ENCODE assay signal across 8 cellular contexts in the genomic region with DNA sequence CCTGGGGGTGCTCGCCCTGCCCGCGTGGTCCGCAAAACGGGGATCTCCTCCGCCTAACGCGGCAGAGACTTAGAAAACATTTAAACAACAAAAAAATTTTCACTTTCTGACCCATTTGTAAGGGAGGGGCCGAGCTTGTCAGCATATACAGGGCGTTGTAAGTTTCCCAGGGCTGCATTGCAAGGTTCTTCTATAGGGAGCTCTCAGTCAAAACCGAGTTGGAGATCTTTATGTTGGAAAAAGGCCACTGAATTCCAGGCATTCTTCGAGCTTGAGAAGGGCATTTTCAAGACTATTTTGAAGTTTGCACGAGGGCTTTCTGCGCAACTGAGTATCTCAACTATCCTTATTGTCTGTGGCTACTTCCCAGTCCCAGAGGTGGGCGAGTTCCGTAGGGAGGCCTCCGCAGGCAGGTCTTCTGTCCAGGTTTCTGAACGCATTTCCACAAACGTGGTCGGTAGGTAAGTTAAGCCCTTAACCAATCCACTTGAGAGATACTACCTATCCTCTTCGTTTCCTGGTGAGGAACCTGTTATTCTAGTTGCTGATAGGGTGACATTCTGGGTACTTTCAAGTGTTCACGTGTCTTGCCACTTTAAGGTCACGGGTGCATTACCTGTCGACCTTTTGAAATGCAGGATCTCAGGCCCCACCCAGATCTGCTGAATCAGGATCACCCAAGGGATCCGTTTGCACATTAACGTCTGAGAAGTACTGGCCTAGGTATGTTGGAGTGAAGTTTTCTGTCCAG. TPM values are rescaled to one million over a fixed set of nuclear protein-coding genes. Genes with fewer than 3 reads are reported as not detected.
DNase-seq lines count a peak whose midpoint lies in the region; ATAC-seq and TF ChIP-seq lines count a peak whose summit lies in the region.

No MANE protein-coding gene starts in this region.

- DNase-seq in AG08395 (ENCODE audit: low spot score) (peak; percentile 50), dorsolateral prefrontal cortex (peak in 1 of 10 donors; percentile 17), mesenchymal stem cell (peak; percentile 64), uterus (no peak), activated gamma-delta T cell (lab: John Stamatoyannopoulos, UW) (no peak)

- H3K14ac ChIP-seq in mesenchymal stem cell (ENCODE audit: low read length in 2 of 2): peak overlapping the region in 1 of 2 experiments; percentile 20

- peaks cover 1% of the 10 kb centered on the region for H3K79me1 ChIP-seq in mesenchymal stem cell (replicated peaks; ENCODE audit: low read length, poor library complexity, severe bottlenecking)

- H3K4me2 ChIP-seq in OCI-LY1 (ENCODE audit: low read length) (peak overlapping the region; percentile 79), mesenchymal stem cell (ENCODE audit: low read length, poor library complexity, severe bottlenecking) (peak overlapping the region; percentile 99)

- H2AFZ ChIP-seq in OCI-LY1 (ENCODE audit: low read length) (no peak overlapping the region), mesenchymal stem cell (ENCODE audit: low read depth, low read length) (peak overlapping the region; percentile 1)

- H3K4ac ChIP-seq in mesenchymal stem cell (ENCODE audit: low read depth in 1 of 2, low read length in 2 of 2): peak overlapping the region; percentile 58 to 60

- peak overlapping the region in 1 of 2 experiments; percentile 52 for H2BK12ac ChIP-seq in mesenchymal stem cell (ENCODE audit: low read length in 2 of 2)

- peaks cover 23% of the 10 kb centered on the region for H3K4me1 ChIP-seq in OCI-LY1 (ENCODE audit: insufficient read depth, low read length, severe bottlenecking)
- H3K4me1 ChIP-seq in mesenchymal stem cell (ENCODE audit: control insufficient read depth, insufficient read depth, low read depth, low read length): peaks cover 14% of the 10 kb centered on the region
- no peaks in the 10 kb centered on the region for H3K4me1 ChIP-seq in uterus

- peak overlapping the region; percentile 44 to 88 for H3K18ac ChIP-seq in mesenchymal stem cell (ENCODE audit: low read depth in 1 of 2, low read length in 2 of 2)

- H3K79me2 ChIP-seq in OCI-LY1 (ENCODE audit: insufficient read depth, low read length): no peaks in the 10 kb centered on the region

- H3K9me3 ChIP-seq in OCI-LY1 (ENCODE audit: low read length): no peaks in the 10 kb centered on the region
- no peaks in the 10 kb centered on the region for H3K9me3 ChIP-seq in mesenchymal stem cell (ENCODE audit: control insufficient read depth, low read length)
- H3K9me3 ChIP-seq in uterus: no peaks in the 10 kb centered on the region

- H3K27ac ChIP-seq in OCI-LY1 (ENCODE audit: low read depth, low read length, poor library complexity, severe bottlenecking) (peak overlapping the region; percentile 82), dorsolateral prefrontal cortex (peak overlapping the region; percentile 40 to 95 (median 87)), mesenchymal stem cell (ENCODE audit: low read length, poor library complexity, severe bottlenecking) (peak overlapping the region; percentile 94), uterus (peak overlapping the region; percentile 48 to 70)

- WGBS in mesenchymal stem cell: 6% methylated on average over 18 of the region's 26 CpGs

- H3K4me3 ChIP-seq in OCI-LY1 (ENCODE audit: low read depth, low read length, poor library complexity, severe bottlenecking) (peak overlapping the region; percentile 62), dorsolateral prefrontal cortex (peak overlapping the region; percentile 43 to 91 (median 81)), mesenchymal stem cell (ENCODE audit: insufficient read depth in 1 of 2, low read depth in 1 of 2, low read length in 2 of 2) (peak overlapping the region; percentile 92 to 93), uterus (peak overlapping the region; percentile 33 to 65)

- H4K20me1 ChIP-seq in OCI-LY1 (ENCODE audit: insufficient read depth, low read length): no peaks in the 10 kb centered on the region

- ATAC-seq in GM21786 (IDR thresholded peaks at IDR 0.05; ENCODE audit: unreplicated experiment): peak; percentile 10
- no peak for ATAC-seq in GM18517 (IDR thresholded peaks at IDR 0.05; ENCODE audit: unreplicated experiment)

- no peak overlapping the region for H2BK120ac ChIP-seq in mesenchymal stem cell (ENCODE audit: low read depth, low read length)

- TF ChIP-seq CTCF in OCI-LY1 (IDR thresholded peaks at IDR 0.05; ENCODE audit: low read length) (no peak), dorsolateral prefrontal cortex (IDR thresholded peaks at IDR 0.05 in 54 of 56, conservative IDR thresholded peaks at IDR 0.05 in 2 of 56; ENCODE audit: low read depth in 1 of 56, partially characterized antibody in 56 of 56) (peak in 2 of 56 donors; percentile 0 to 3), uterus (IDR thresholded peaks at IDR 0.05) (no peak)

- H3K36me3 ChIP-seq in OCI-LY1 (ENCODE audit: insufficient read depth, low read length): no peaks in the 10 kb centered on the region
- no peaks in the 10 kb centered on the region for H3K36me3 ChIP-seq in mesenchymal stem cell (ENCODE audit: control insufficient read depth in 1 of 2, insufficient read depth in 2 of 2, low read depth in 1 of 2, low read length in 2 of 2)
- H3K36me3 ChIP-seq in uterus: no peaks in the 10 kb centered on the region

- H2BK15ac ChIP-seq in mesenchymal stem cell (ENCODE audit: low read depth, poor library complexity, severe bottlenecking): peak overlapping the region; percentile 74

- H3K27me3 ChIP-seq in OCI-LY1 (ENCODE audit: insufficient read depth, low read length): no peaks in the 10 kb centered on the region
- no peaks in the 10 kb centered on the region for H3K27me3 ChIP-seq in dorsolateral prefrontal cortex
- H3K27me3 ChIP-seq in mesenchymal stem cell (ENCODE audit: control insufficient read depth in 1 of 2, insufficient read depth in 1 of 2, low read length in 2 of 2): peaks cover 0 to 5% of the 10 kb centered on the region in 2 experiments
- H3K27me3 ChIP-seq in uterus: no peaks in the 10 kb centered on the region

- H3K9ac ChIP-seq in OCI-LY1 (ENCODE audit: low read length) (peak overlapping the region; percentile 67), mesenchymal stem cell (ENCODE audit: low read length) (peak overlapping the region; percentile 83)

- H4K8ac ChIP-seq in mesenchymal stem cell (ENCODE audit: low read length): no peak overlapping the region

- no peak overlapping the region for H3K23ac ChIP-seq in mesenchymal stem cell (ENCODE audit: low read length in 2 of 2)

- intact Hi-C loops in dorsolateral prefrontal cortex (cut with DNase I): loop anchor here (2.0 to 5.0 kb wide), 4 partner anchors 50 to 70 kb away; a partner anchor contains a TSS
- intact Hi-C loops in uterus (cut with DNase I; ENCODE audit: low total_unique reads): no loop called here

- no peaks in the 10 kb centered on the region for H3F3A ChIP-seq in OCI-LY1 (ENCODE audit: insufficient read depth, low read length)

- H2AK5ac ChIP-seq in mesenchymal stem cell (ENCODE audit: low read length, severe bottlenecking): no peak overlapping the region

- TF ChIP-seq POLR2A in uterus (IDR thresholded peaks at IDR 0.05): no peak

- no peaks in the 10 kb centered on the region for H3K9me2 ChIP-seq in OCI-LY1 (ENCODE audit: low read depth, low read length)

- H4K91ac ChIP-seq in mesenchymal stem cell (ENCODE audit: low read length): peak overlapping the region; percentile 47

- peak overlapping the region; percentile 70 for H2BK5ac ChIP-seq in mesenchymal stem cell (ENCODE audit: low read depth, low read length, poor library complexity, severe bottlenecking)

RNA-seq across cellular contexts. Expression of a gene that starts 51.5 kb away (rescaled TPM):
- 100 to 1,000 TPM in 22 of 120 experiments, 10 to 100 TPM in 98; 22.2 to 199 (median 67.6) TPM for total RNA-seq in dorsolateral prefrontal cortex
- polyA plus RNA-seq in mesenchymal stem cell (2013, experiment 1 of 2): 14.6 TPM
- 13.8 TPM for polyA plus RNA-seq in mesenchymal stem cell (2013, experiment 2 of 2)
- 100 to 1,000 TPM in 1 of 4 donors, 10 to 100 TPM in 3; 38.6 to 110 (median 44.7) TPM for total RNA-seq in uterus

Comparison
In these comparisons a context has a peak if more than half of its experiments do, and no peak if none do; other contexts are left out.
1. DNase-seq: peak in AG08395 (single experiment) and mesenchymal stem cell (single experiment); none in uterus (0 of 2) and activated gamma-delta T cell (single experiment).
2. Peak in every context shown above with its lines, with median percentiles within 50 percentile points of each other: H3K27ac ChIP-seq and H3K4me3 ChIP-seq.